Comparison of ENCODE assay signal across 8 cellular contexts in genomic region chr22:39244073-39244495, GRCh38. TPM values are rescaled to one million over a fixed set of nuclear protein-coding genes. Genes with fewer than 3 reads are reported as not detected.
DNase-seq lines count a peak whose midpoint lies in the region; ATAC-seq and TF ChIP-seq lines count a peak whose summit lies in the region.

No MANE protein-coding gene starts in this region.

- H3K27me3 ChIP-seq in GM23338 (ENCODE audit: insufficient read depth), result peaks cover 80% of the 10 kb centered on the region
- peaks cover 75% of the 10 kb centered on the region for H3K27me3 ChIP-seq in gastroesophageal sphincter

- no peak overlapping the region for H3K27ac ChIP-seq in GM23338 (ENCODE audit: low read depth)
- peak overlapping the region; percentile 98 for H3K27ac ChIP-seq in VCaP
- peak overlapping the region in 3 of 4 donors; percentile 73 to 84 (median 74) for H3K27ac ChIP-seq in gastroesophageal sphincter

- WGBS in gastroesophageal sphincter (ENCODE audit: low coverage in 1 of 2), 2 donors, result 2% methylated on average over 12 of the region's 39 CpGs; no CpG with 5 or more reads in 1 of the 2 donors

- no peak for TF ChIP-seq EP300 in gastroesophageal sphincter (IDR thresholded peaks at IDR 0.05)

- peaks cover 70% of the 10 kb centered on the region for H3K27me3 Mint-ChIP-seq in GM23338 (ENCODE audit: insufficient read depth, low read depth, poor library complexity)

- H3K36me3 Mint-ChIP-seq in GM23338 (ENCODE audit: low read depth), result no peaks in the 10 kb centered on the region; the same call in 2 of the 3 replicates

- no peaks in the 10 kb centered on the region for H4K20me1 ChIP-seq in GM23338 (replicated peaks; ENCODE audit: insufficient read depth)

- H3K27ac Mint-ChIP-seq in GM23338, result no peak overlapping the region

- 0 out of 4 replicates have a peak, but pooled peaks of 1 of the 2 experiments have one; percentile 7 for TF ChIP-seq CTCF in GM23338 (conservative IDR thresholded peaks at IDR 0.05; ENCODE audit: low read depth in 2 of 2)
- no peak for TF ChIP-seq CTCF in VCaP (conservative IDR thresholded peaks at IDR 0.05)
- no peak for TF ChIP-seq CTCF in gastroesophageal sphincter (IDR thresholded peaks at IDR 0.05)
- TF ChIP-seq CTCF in omental fat pad (IDR thresholded peaks at IDR 0.05), result no peak

- no peak overlapping the region for H2AFZ ChIP-seq in GM23338

- DNase-seq in GM23338 (ENCODE audit: low spot score) (no peak), skeletal muscle cell (ENCODE audit: low read depth) (no peak), NCI-H2227 (lab: John Stamatoyannopoulos, UW; ENCODE audit: unreplicated experiment) (no peak), omental fat pad (ENCODE audit: low spot score) (no peak), NCI-H2196 treated with DMSO at 0.1 percent for 48 hours (lab: John Stamatoyannopoulos, UW; ENCODE audit: unreplicated experiment) (no peak)
- no peak for DNase-seq in stimulated activated CD4-positive, alpha-beta T cell treated with anti-CD3 and anti-CD28 coated beads, Interleukin-12 subunit alpha, Interleukin-12 subunit beta, amount 100 ng/mL, for 4 hours

- no peaks in the 10 kb centered on the region for H3K9me3 ChIP-seq in gastroesophageal sphincter

- ATAC-seq in GM23338 (no peak), gastroesophageal sphincter (no peak), omental fat pad (ENCODE audit: low FRiP score) (no peak)

- no peak for TF ChIP-seq POLR2A in gastroesophageal sphincter (IDR thresholded peaks at IDR 0.05)

- H3K4me2 ChIP-seq in GM23338, result peak overlapping the region; percentile 92

- no peaks in the 10 kb centered on the region for H3K79me2 ChIP-seq in GM23338 (replicated peaks; ENCODE audit: insufficient read depth)

- H3K4me1 Mint-ChIP-seq in GM23338, result peaks cover 23% of the 10 kb centered on the region

- H3F3A ChIP-seq in GM23338 (replicated peaks; ENCODE audit: low read depth), result peaks cover 10% of the 10 kb centered on the region

- H3K4me1 ChIP-seq in GM23338 (ENCODE audit: insufficient read depth), result peaks cover 23% of the 10 kb centered on the region
- peaks cover 0 to 56% (median 18%) of the 10 kb centered on the region in 3 donors for H3K4me1 ChIP-seq in gastroesophageal sphincter

- H3K36me3 ChIP-seq in GM23338 (ENCODE audit: insufficient read depth) (no peaks in the 10 kb centered on the region), gastroesophageal sphincter (no peaks in the 10 kb centered on the region)

- H3K4me3 ChIP-seq in GM23338 (peak overlapping the region; percentile 78), gastroesophageal sphincter (peak overlapping the region; percentile 39 to 60), skeletal muscle cell (ENCODE audit: low read depth, low read length) (peak overlapping the region; percentile 39)

- peak overlapping the region; percentile 79 for H3K4me3 Mint-ChIP-seq in GM23338

- H3K9me2 ChIP-seq in GM23338 (ENCODE audit: insufficient read depth), result no peaks in the 10 kb centered on the region

- H3K9me3 Mint-ChIP-seq in GM23338, result peaks cover 5% of the 10 kb centered on the region; the same call in 1 of the 3 replicates

TF ChIP-seq in GM23338, 12 proteins besides CTCF, POLR2A, EP300 and RAD21:
- TF ChIP-seq ZNF114 (CRISPR knock-in tag; IDR thresholded peaks at IDR 0.05) (no peak), EZH2phosphoT487 (IDR thresholded peaks at IDR 0.05; ENCODE audit: unreplicated experiment) (no peak), REST (IDR thresholded peaks at IDR 0.05; ENCODE audit: unreplicated experiment) (no peak), POLR2AphosphoS5 (IDR thresholded peaks at IDR 0.05; ENCODE audit: low read depth) (no peak), EZH2 (IDR thresholded peaks at IDR 0.05; ENCODE audit: low read depth, unreplicated experiment) (peak; percentile 83), CREB1 (CRISPR knock-in tag; IDR thresholded peaks at IDR 0.05; ENCODE audit: low read depth) (no peak)

RNA-seq across cellular contexts. Expression of gene PDGFB, which starts 0.7 kb away (rescaled TPM):
- 5.2 and 8.0 TPM in 2 replicates for total RNA-seq in GM23338 (2014; rRNA removed; shearing (Covaris generic))
- polyA plus RNA-seq in GM23338 (2016; fragmentation: Nextera tagmentation; extraction: Ambion mirVana), result 1.9 and 2.2 TPM in 2 replicates
- total RNA-seq in gastroesophageal sphincter (10 to 100 TPM in 3 of 4 donors, 1 to 10 TPM in 1; 7.1 to 27.9 (median 15.1) TPM), omental fat pad (10 to 100 TPM; 11.6 to 33.1 (median 14.6) TPM)
